Comparison of ENCODE assay signal across 1 cellular context in the genomic region with DNA sequence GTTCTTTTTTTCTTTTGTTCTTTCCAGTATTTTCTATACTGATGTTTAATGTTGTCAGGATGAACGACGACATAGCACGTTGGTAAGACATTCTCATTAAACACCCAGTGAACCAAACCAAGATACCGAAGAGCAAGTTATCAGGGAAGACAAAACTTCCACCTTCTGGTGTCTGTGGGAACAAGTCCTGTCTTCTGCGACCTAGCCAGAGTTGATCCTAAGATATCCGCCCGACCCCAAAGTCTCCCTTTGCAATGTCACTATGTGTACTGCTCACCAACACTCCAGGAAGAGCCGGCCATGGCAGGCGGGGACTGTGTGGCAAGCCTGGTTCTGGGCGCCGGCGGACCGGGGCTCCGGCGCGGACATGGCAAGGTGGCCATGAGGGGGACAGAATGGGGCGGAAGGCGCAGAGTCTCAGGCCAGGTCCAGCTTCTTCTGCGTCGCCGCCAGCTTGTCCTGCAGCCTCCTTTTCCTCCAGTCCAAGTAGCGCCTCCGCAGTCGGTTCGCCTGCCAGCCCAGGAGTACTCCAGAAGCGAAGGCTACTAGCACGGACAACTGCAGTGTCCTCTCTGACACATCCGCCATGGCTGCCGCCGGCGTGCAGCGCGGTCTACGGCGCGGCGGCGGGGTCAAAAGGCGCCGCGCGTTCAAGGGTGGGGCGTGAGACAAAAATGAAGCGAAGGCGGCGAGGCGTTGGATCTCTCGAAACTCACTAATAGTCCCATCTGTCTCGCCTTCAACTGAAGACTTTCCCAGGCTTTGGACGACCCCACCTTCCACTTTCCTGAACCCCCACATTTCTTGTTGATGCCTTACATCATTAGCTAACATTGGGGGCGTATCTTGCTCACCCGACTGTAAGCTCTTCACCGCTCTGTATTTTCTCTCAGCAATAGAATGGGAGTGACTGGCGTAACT.
TF ChIP-seq lines count a peak whose summit lies in the region.

A gene with protein sequence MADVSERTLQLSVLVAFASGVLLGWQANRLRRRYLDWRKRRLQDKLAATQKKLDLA (minus strand): TSS at position 610 of the 921 bp plus-strand sequence. CDS start 22 bp downstream, at position 588.

TF ChIP-seq in H1, 55 proteins besides CTCF, POLR2A, EP300 and RAD21 (continues in another document):
- TF ChIP-seq BCL11A (IDR thresholded peaks at IDR 0.05; ENCODE audit: low read depth in 2 of 2, low read length in 2 of 2) (no peak), CBX8 (IDR thresholded peaks at IDR 0.05; ENCODE audit: borderline replicate concordance, low read depth, low read length) (no peak), MAFK (IDR thresholded peaks at IDR 0.05; ENCODE audit: low read depth, low read length) (no peak), BACH1 (IDR thresholded peaks at IDR 0.05; ENCODE audit: low read length) (no peak), POLR2AphosphoS5 (IDR thresholded peaks at IDR 0.05; ENCODE audit: low read depth, low read length) (peak; percentile 79), SIRT6 (IDR thresholded peaks at IDR 0.05; ENCODE audit: low read length) (no peak), TAF7 (optimal IDR thresholded peaks at IDR 0.05; ENCODE audit: borderline replicate concordance, low read depth, low read length) (no peak), GABPA (IDR thresholded peaks at IDR 0.05; ENCODE audit: borderline replicate concordance, insufficient read depth, low read length) (no peak), RNF2 (IDR thresholded peaks at IDR 0.05; ENCODE audit: borderline replicate concordance, low read depth, low read length, missing control alignments, poor library complexity, severe bottlenecking) (no peak), ZNF274 (IDR thresholded peaks at IDR 0.05; ENCODE audit: borderline replicate concordance, extremely low read depth, low read length) (no peak), HDAC6 (IDR thresholded peaks at IDR 0.05; ENCODE audit: low read depth, low read length) (no peak), POU5F1 (IDR thresholded peaks at IDR 0.05; ENCODE audit: low read depth, low read length) (no peak), JUN (IDR thresholded peaks at IDR 0.05; ENCODE audit: low read depth, low read length) (no peak), CHD2 (IDR thresholded peaks at IDR 0.05; ENCODE audit: low read length) (no peak), SP1 (IDR thresholded peaks at IDR 0.05; ENCODE audit: low read depth, low read length) (no peak), SUZ12 (IDR thresholded peaks at IDR 0.05; ENCODE audit: low read length) (no peak), KDM5A (IDR thresholded peaks at IDR 0.05; ENCODE audit: low read length) (0 out of 2 replicates have a peak, but pooled peaks have one; percentile 55), KDM4A (IDR thresholded peaks at IDR 0.05; ENCODE audit: low read depth, low read length, severe bottlenecking) (peak; percentile 81), SP2 (IDR thresholded peaks at IDR 0.05; ENCODE audit: low read length) (no peak), TEAD4 (IDR thresholded peaks at IDR 0.05; ENCODE audit: low read depth, low read length) (no peak), RBBP5 (IDR thresholded peaks at IDR 0.05; ENCODE audit: borderline replicate concordance, low read depth, low read length) (no peak; the same call in 1 of the 2 replicates), JUND (IDR thresholded peaks at IDR 0.05; ENCODE audit: low read length) (no peak), EGR1 (IDR thresholded peaks at IDR 0.05; ENCODE audit: borderline replicate concordance, low read depth, low read length) (no peak), HDAC2 (IDR thresholded peaks at IDR 0.05; ENCODE audit: borderline replicate concordance in 1 of 2, low read depth in 2 of 2, low read length in 2 of 2) (0 out of 4 replicates have a peak, but pooled peaks of 1 of the 2 experiments have one; percentile 29), TCF12 (IDR thresholded peaks at IDR 0.05; ENCODE audit: low read depth, low read length) (no peak), EZH2 (IDR thresholded peaks at IDR 0.05; ENCODE audit: low read depth, low read length, severe bottlenecking) (no peak), TAF1 (IDR thresholded peaks at IDR 0.05; ENCODE audit: low read depth, low read length) (peak; percentile 87), PHF8 (conservative IDR thresholded peaks at IDR 0.05; ENCODE audit: low read depth, low read length) (peak; percentile 89), SIX5 (IDR thresholded peaks at IDR 0.05; ENCODE audit: low read depth, low read length) (no peak), CEBPB (IDR thresholded peaks at IDR 0.05; ENCODE audit: low read depth, low read length) (no peak), RFX5 (IDR thresholded peaks at IDR 0.05; ENCODE audit: borderline replicate concordance, low read depth, low read length) (no peak), SAP30 (IDR thresholded peaks at IDR 0.05; ENCODE audit: insufficient read depth, insufficient replicate concordance, low read length) (no peak), SIN3A (conservative IDR thresholded peaks at IDR 0.05 in 1 of 2, IDR thresholded peaks at IDR 0.05 in 1 of 2; ENCODE audit: low read depth in 1 of 2, low read length in 2 of 2) (peak; percentile 80 to 93; a peak in 3 of 4 replicates), SP4 (IDR thresholded peaks at IDR 0.05; ENCODE audit: low read length) (no peak), CTBP2 (IDR thresholded peaks at IDR 0.05; ENCODE audit: borderline replicate concordance, insufficient read depth, insufficient read length, low read length) (no peak), CREB1 (IDR thresholded peaks at IDR 0.05) (0 out of 2 replicates have a peak, but pooled peaks have one; percentile 33), BRCA1 (IDR thresholded peaks at IDR 0.05; ENCODE audit: low read depth, low read length) (no peak), TBP (IDR thresholded peaks at IDR 0.05; ENCODE audit: low read depth, low read length) (peak; percentile 77), RXRA (IDR thresholded peaks at IDR 0.05; ENCODE audit: insufficient read depth, low read depth, low read length) (no peak), GTF2F1 (IDR thresholded peaks at IDR 0.05; ENCODE audit: borderline replicate concordance, low read depth, low read length) (no peak), NANOG (IDR thresholded peaks at IDR 0.05; ENCODE audit: insufficient read depth, low read depth, low read length, poor library complexity, severe bottlenecking) (no peak), CHD1 (IDR thresholded peaks at IDR 0.05; ENCODE audit: low read depth, low read length) (no peak), NRF1 (IDR thresholded peaks at IDR 0.05; ENCODE audit: low read depth, low read length) (no peak), CBX5 (IDR thresholded peaks at IDR 0.05; ENCODE audit: low read depth, low read length) (no peak), SRF (IDR thresholded peaks at IDR 0.05; ENCODE audit: low read depth, low read length) (no peak), KDM1A (IDR thresholded peaks at IDR 0.05; ENCODE audit: borderline replicate concordance, low read length) (no peak), FOSL1 (IDR thresholded peaks at IDR 0.05; ENCODE audit: insufficient read depth, low read depth, low read length) (no peak), ASH2L (IDR thresholded peaks at IDR 0.05; ENCODE audit: low read length) (peak; percentile 62)
- TF ChIP-seq, protein P1, sequence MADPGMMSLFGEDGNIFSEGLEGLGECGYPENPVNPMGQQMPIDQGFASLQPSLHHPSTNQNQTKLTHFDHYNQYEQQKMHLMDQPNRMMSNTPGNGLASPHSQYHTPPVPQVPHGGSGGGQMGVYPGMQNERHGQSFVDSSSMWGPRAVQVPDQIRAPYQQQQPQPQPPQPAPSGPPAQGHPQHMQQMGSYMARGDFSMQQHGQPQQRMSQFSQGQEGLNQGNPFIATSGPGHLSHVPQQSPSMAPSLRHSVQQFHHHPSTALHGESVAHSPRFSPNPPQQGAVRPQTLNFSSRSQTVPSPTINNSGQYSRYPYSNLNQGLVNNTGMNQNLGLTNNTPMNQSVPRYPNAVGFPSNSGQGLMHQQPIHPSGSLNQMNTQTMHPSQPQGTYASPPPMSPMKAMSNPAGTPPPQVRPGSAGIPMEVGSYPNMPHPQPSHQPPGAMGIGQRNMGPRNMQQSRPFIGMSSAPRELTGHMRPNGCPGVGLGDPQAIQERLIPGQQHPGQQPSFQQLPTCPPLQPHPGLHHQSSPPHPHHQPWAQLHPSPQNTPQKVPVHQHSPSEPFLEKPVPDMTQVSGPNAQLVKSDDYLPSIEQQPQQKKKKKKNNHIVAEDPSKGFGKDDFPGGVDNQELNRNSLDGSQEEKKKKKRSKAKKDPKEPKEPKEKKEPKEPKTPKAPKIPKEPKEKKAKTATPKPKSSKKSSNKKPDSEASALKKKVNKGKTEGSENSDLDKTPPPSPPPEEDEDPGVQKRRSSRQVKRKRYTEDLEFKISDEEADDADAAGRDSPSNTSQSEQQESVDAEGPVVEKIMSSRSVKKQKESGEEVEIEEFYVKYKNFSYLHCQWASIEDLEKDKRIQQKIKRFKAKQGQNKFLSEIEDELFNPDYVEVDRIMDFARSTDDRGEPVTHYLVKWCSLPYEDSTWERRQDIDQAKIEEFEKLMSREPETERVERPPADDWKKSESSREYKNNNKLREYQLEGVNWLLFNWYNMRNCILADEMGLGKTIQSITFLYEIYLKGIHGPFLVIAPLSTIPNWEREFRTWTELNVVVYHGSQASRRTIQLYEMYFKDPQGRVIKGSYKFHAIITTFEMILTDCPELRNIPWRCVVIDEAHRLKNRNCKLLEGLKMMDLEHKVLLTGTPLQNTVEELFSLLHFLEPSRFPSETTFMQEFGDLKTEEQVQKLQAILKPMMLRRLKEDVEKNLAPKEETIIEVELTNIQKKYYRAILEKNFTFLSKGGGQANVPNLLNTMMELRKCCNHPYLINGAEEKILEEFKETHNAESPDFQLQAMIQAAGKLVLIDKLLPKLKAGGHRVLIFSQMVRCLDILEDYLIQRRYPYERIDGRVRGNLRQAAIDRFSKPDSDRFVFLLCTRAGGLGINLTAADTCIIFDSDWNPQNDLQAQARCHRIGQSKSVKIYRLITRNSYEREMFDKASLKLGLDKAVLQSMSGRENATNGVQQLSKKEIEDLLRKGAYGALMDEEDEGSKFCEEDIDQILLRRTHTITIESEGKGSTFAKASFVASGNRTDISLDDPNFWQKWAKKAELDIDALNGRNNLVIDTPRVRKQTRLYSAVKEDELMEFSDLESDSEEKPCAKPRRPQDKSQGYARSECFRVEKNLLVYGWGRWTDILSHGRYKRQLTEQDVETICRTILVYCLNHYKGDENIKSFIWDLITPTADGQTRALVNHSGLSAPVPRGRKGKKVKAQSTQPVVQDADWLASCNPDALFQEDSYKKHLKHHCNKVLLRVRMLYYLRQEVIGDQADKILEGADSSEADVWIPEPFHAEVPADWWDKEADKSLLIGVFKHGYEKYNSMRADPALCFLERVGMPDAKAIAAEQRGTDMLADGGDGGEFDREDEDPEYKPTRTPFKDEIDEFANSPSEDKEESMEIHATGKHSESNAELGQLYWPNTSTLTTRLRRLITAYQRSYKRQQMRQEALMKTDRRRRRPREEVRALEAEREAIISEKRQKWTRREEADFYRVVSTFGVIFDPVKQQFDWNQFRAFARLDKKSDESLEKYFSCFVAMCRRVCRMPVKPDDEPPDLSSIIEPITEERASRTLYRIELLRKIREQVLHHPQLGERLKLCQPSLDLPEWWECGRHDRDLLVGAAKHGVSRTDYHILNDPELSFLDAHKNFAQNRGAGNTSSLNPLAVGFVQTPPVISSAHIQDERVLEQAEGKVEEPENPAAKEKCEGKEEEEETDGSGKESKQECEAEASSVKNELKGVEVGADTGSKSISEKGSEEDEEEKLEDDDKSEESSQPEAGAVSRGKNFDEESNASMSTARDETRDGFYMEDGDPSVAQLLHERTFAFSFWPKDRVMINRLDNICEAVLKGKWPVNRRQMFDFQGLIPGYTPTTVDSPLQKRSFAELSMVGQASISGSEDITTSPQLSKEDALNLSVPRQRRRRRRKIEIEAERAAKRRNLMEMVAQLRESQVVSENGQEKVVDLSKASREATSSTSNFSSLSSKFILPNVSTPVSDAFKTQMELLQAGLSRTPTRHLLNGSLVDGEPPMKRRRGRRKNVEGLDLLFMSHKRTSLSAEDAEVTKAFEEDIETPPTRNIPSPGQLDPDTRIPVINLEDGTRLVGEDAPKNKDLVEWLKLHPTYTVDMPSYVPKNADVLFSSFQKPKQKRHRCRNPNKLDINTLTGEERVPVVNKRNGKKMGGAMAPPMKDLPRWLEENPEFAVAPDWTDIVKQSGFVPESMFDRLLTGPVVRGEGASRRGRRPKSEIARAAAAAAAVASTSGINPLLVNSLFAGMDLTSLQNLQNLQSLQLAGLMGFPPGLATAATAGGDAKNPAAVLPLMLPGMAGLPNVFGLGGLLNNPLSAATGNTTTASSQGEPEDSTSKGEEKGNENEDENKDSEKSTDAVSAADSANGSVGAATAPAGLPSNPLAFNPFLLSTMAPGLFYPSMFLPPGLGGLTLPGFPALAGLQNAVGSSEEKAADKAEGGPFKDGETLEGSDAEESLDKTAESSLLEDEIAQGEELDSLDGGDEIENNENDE (IDR thresholded peaks at IDR 0.05; ENCODE audit: insufficient replicate concordance, low read length): no peak
- TF ChIP-seq, protein P2, sequence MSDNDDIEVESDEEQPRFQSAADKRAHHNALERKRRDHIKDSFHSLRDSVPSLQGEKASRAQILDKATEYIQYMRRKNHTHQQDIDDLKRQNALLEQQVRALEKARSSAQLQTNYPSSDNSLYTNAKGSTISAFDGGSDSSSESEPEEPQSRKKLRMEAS (IDR thresholded peaks at IDR 0.05): peak; percentile 93
- TF ChIP-seq, protein P3, sequence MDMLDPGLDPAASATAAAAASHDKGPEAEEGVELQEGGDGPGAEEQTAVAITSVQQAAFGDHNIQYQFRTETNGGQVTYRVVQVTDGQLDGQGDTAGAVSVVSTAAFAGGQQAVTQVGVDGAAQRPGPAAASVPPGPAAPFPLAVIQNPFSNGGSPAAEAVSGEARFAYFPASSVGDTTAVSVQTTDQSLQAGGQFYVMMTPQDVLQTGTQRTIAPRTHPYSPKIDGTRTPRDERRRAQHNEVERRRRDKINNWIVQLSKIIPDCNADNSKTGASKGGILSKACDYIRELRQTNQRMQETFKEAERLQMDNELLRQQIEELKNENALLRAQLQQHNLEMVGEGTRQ (IDR thresholded peaks at IDR 0.05; ENCODE audit: low read length): no peak
- TF ChIP-seq, protein P4, sequence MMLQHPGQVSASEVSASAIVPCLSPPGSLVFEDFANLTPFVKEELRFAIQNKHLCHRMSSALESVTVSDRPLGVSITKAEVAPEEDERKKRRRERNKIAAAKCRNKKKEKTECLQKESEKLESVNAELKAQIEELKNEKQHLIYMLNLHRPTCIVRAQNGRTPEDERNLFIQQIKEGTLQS (IDR thresholded peaks at IDR 0.05; ENCODE audit: insufficient read depth, low read depth, low read length): no peak
- TF ChIP-seq, protein P5, sequence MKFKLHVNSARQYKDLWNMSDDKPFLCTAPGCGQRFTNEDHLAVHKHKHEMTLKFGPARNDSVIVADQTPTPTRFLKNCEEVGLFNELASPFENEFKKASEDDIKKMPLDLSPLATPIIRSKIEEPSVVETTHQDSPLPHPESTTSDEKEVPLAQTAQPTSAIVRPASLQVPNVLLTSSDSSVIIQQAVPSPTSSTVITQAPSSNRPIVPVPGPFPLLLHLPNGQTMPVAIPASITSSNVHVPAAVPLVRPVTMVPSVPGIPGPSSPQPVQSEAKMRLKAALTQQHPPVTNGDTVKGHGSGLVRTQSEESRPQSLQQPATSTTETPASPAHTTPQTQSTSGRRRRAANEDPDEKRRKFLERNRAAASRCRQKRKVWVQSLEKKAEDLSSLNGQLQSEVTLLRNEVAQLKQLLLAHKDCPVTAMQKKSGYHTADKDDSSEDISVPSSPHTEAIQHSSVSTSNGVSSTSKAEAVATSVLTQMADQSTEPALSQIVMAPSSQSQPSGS (IDR thresholded peaks at IDR 0.05; ENCODE audit: low read length): peak; percentile 72; the same call in 1 of the 2 replicates
